Comparison of ENCODE assay signal across 9 cellular contexts in the genomic region with DNA sequence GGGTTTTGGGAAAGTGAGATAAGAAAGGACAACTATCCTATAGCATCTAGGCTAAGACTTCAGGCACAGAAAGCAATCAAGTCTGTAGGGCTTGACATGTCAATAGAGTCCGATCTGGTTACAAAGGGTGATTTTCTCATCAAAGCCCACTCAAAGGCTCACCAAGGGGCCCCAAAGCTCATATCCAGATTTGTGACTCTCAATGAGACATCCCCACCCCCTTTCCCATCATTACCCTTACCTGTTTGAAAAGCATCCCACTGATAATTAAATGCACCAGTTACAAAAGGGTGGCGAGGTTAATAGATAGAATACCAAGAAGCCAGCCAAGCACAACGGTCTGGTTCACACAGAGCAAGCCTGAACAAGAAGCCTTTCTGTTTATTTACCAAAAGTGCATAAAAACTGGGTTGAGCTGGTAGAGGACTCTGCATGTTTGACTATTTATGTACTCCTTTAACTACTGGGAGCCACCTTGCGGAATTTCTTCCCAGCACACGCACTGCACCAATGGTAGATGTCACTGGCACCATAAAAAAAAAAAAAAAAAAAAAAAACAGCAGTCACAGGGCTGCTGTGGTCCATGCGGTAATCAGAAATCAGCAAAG. TPM values are rescaled to one million over a fixed set of nuclear protein-coding genes. Genes with fewer than 3 reads are reported as not detected.
A peak's percentile ranks its signal among the peaks of the same experiment; 100 is the strongest.
DNase-seq lines count a peak whose midpoint lies in the region; ATAC-seq lines count a peak whose summit lies in the region.
"Had no signal": no experiment of that assay in that cellular context is flagged by ENCODE, and none has a peak within 500 bp of the region (broad histone marks: within the 10 kb centered on the region; RNA-seq: fewer than 3 reads in every experiment).

No MANE protein-coding gene starts in this region.

- H3K27me3 ChIP-seq in thymus (ENCODE audit: control insufficient read depth, insufficient read depth) = peaks cover 29% of the 10 kb centered on the region

- no peaks in the 10 kb centered on the region for H3K9me3 Mint-ChIP-seq in activated CD8-positive, alpha-beta T cell treated with anti-CD3 and anti-CD28 coated beads, Interleukin-2, amount 10 ng/mL, durations not matched to agents 7 days and 5 days (ENCODE audit: insufficient read depth)
- H3K9me3 Mint-ChIP-seq: CD4-positive, alpha-beta memory T cell had no signal

- H3K36me3 ChIP-seq in thymus (ENCODE audit: control insufficient read depth, insufficient read depth) = no peaks in the 10 kb centered on the region

- H3K27ac ChIP-seq in thymus (ENCODE audit: low read depth) = peak overlapping the region; percentile 20

- H3K36me3 Mint-ChIP-seq in activated CD8-positive, alpha-beta T cell treated with anti-CD3 and anti-CD28 coated beads, Interleukin-2, amount 10 ng/mL, durations not matched to agents 7 days and 5 days (ENCODE audit: low read depth) = peaks cover 2% of the 10 kb centered on the region
- H3K36me3 Mint-ChIP-seq: CD4-positive, alpha-beta memory T cell had no signal

- H3K4me3 Mint-ChIP-seq in activated CD8-positive, alpha-beta T cell treated with anti-CD3 and anti-CD28 coated beads, Interleukin-2, amount 10 ng/mL, durations not matched to agents 7 days and 5 days = no peak overlapping the region
- H3K4me3 Mint-ChIP-seq: CD4-positive, alpha-beta memory T cell had no signal

- POLR2A ChIA-PET in activated CD8-positive, alpha-beta T cell treated with anti-CD3 and anti-CD28 coated beads, Interleukin-2, amount 10 ng/mL, durations not matched to agents 7 days and 5 days (lab: Charles Lee) = no interaction called here

- peaks cover 15% of the 10 kb centered on the region for H3K4me1 Mint-ChIP-seq in activated CD8-positive, alpha-beta T cell treated with anti-CD3 and anti-CD28 coated beads, Interleukin-2, amount 10 ng/mL, durations not matched to agents 7 days and 5 days (ENCODE audit: low read depth)

- DNase-seq in NCI-H146 (lab: John Stamatoyannopoulos, UW) (peak; percentile 91), astrocyte of the hippocampus (ENCODE audit: low read depth, low spot score) (peak; percentile 60), kidney glomerular epithelial cell (lab: John Stamatoyannopoulos, UW) (peak; percentile 63), NCI-H1092 (lab: John Stamatoyannopoulos, UW) (no peak)
- no peak for DNase-seq in activated CD4-positive, CD25-positive, alpha-beta regulatory T cell treated with anti-CD3 and anti-CD28 coated beads, Interleukin-2, amount 50 U/mL, for 72 hours
- DNase-seq in activated CD8-positive, alpha-beta T cell treated with anti-CD3 and anti-CD28 coated beads, Interleukin-2, amount 10 ng/mL, durations not matched to agents 7 days and 5 days = no peak
- DNase-seq: activated T-cell treated with anti-CD3 and anti-CD28 coated beads for 4 hours; CD4-positive, alpha-beta memory T cell had no signal

- no peaks in the 10 kb centered on the region for H3K9me3 ChIP-seq in thymus (ENCODE audit: control insufficient read depth)

- H3K27me3 Mint-ChIP-seq in activated CD8-positive, alpha-beta T cell treated with anti-CD3 and anti-CD28 coated beads, Interleukin-2, amount 10 ng/mL, durations not matched to agents 7 days and 5 days (ENCODE audit: low read depth) = peaks cover 31% of the 10 kb centered on the region

- H3K4me3 ChIP-seq in thymus (ENCODE audit: low read length) = no peak overlapping the region

- CTCF ChIA-PET in activated CD8-positive, alpha-beta T cell treated with anti-CD3 and anti-CD28 coated beads, Interleukin-2, amount 10 ng/mL, durations not matched to agents 7 days and 5 days (lab: Charles Lee) = no interaction called here

- WGBS in thymus = 93% methylated on average over 6 of the region's 6 CpGs

- no peak for ATAC-seq in activated CD8-positive, alpha-beta T cell treated with anti-CD3 and anti-CD28 coated beads, Interleukin-2, amount 10 ng/mL, durations not matched to agents 7 days and 5 days

- H3K27ac Mint-ChIP-seq in activated CD8-positive, alpha-beta T cell treated with anti-CD3 and anti-CD28 coated beads, Interleukin-2, amount 10 ng/mL, durations not matched to agents 7 days and 5 days = no peak overlapping the region
- H3K27ac Mint-ChIP-seq: CD4-positive, alpha-beta memory T cell had no signal

- H3K4me1 ChIP-seq in thymus (ENCODE audit: control insufficient read depth, insufficient read depth, low read length) = no peaks in the 10 kb centered on the region

RNA-seq across cellular contexts. Expression of a gene that starts 6.1 kb away (rescaled TPM):
- polyA plus RNA-seq in thymus = 18.4 TPM
- total RNA-seq in activated CD8-positive, alpha-beta T cell treated with anti-CD3 and anti-CD28 coated beads, Interleukin-2, amount 10 ng/mL, durations not matched to agents 7 days and 5 days = under 1 TPM; 0.16 to 0.34 TPM

Comparison
In these comparisons a context has a peak if more than half of its experiments do, and no peak if none do; other contexts are left out.
1. DNase-seq: peak in NCI-H146 (single experiment), astrocyte of the hippocampus (single experiment) and kidney glomerular epithelial cell (single experiment); none in activated CD4-positive, CD25-positive, alpha-beta regulatory T cell treated with anti-CD3 and anti-CD28 coated beads, Interleukin-2, amount 50 U/mL, for 72 hours (single experiment), NCI-H1092 (single experiment) and activated CD8-positive, alpha-beta T cell treated with anti-CD3 and anti-CD28 coated beads, Interleukin-2, amount 10 ng/mL, durations not matched to agents 7 days and 5 days (single experiment).